13 cellular contexts compared by ENCODE assay signal in the genomic region with DNA sequence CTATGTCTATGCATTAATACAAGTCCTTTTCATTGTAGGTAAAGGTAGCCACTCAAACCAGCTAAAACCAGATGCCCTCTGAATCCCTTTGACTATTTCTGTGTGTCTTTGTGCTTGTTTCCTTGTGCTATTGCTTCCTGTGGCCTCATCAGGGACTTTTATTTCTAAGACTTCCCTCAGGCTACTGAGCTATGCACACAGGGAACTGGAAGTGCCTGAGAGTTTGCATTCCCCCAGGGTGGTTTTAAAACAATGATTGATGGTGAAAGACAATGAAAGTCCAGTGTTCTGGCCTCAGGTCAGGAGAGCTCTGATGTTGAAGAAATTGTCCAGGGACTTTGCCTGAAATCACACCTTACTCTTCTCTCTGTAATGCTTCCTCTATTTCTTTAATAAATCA.
"Had no signal": no experiment of that assay in that cellular context is flagged by ENCODE, and none has a peak within 500 bp of the region (broad histone marks: within the 10 kb centered on the region; RNA-seq: fewer than 3 reads in every experiment).

No MANE protein-coding gene starts in this region.

- DNase-seq: activated naive CD4-positive, alpha-beta T cell; activated naive CD8-positive, alpha-beta T cell treated with anti-CD3 and anti-CD28 coated beads, Interleukin-2, amount 10 ng/mL, durations not matched to agents 7 days and 5 days; cortex of kidney; effector CD4-positive, alpha-beta T cell; foreskin melanocyte; left colon; stimulated activated CD4-positive, alpha-beta T cell treated with anti-CD3 and anti-CD28 coated beads, Interleukin-1b, Interleukin-23, amount 100 ng/mL, for 48 hours; stomach; testis; upper lobe of right lung had no signal

- H3K4me1 ChIP-seq: parathyroid adenoma, stomach, testis, upper lobe of right lung had no signal

- H3K9ac ChIP-seq: parathyroid adenoma had no signal

- H3K27ac ChIP-seq: parathyroid adenoma, stomach, testis, upper lobe of right lung had no signal

- H3K4me3 ChIP-seq: lung, stomach, testis, upper lobe of right lung had no signal

- ATAC-seq: activated CD4-positive, CD25-positive, alpha-beta regulatory T cell treated with anti-CD3 and anti-CD28 coated beads, Interleukin-2, amount 50 U/mL, for 24 hours; left colon; upper lobe of right lung had no signal

- H3K27me3 ChIP-seq: stomach, testis, upper lobe of right lung had no signal

- H3K79me2 ChIP-seq: parathyroid adenoma had no signal

- H3K9me3 ChIP-seq: testis, upper lobe of right lung had no signal

- H3K36me3 ChIP-seq: stomach, upper lobe of right lung had no signal

- H2AFZ ChIP-seq: parathyroid adenoma had no signal
